Comparison of ENCODE assay signal across 8 cellular contexts in the genomic region with DNA sequence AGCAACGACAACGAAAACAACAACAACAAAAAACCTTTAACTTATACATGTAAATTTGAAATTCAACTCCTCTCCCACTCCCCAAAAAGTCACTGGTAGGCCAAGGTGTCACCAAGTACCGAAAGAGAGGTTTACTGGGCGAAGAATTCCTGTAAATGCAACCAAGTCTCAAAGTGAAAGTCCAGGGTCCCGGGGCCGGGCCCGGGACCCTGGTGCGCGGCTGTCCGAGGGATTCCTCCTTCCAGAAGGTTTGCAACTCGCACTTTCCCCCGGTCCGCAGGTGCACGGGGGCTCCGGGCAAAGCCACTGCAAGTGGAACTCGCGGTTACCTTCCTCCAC. TPM values are rescaled to one million over a fixed set of nuclear protein-coding genes. Genes with fewer than 3 reads are reported as not detected.
DNase-seq lines count a peak whose midpoint lies in the region; ATAC-seq and TF ChIP-seq lines count a peak whose summit lies in the region.

No MANE protein-coding gene starts in this region.

- H3K36me3 ChIP-seq in kidney epithelial cell (ENCODE audit: control insufficient read depth, insufficient read depth, low read length): no peaks in the 10 kb centered on the region
- H3K36me3 ChIP-seq in testis (ENCODE audit: low read depth, missing control alignments): no peaks in the 10 kb centered on the region

- POLR2A ChIA-PET in activated naive CD8-positive, alpha-beta T cell treated with anti-CD3 and anti-CD28 coated beads, Interleukin-2, amount 10 ng/mL, durations not matched to agents 7 days and 5 days (lab: Charles Lee): interaction anchor here (0.6 to 3.1 kb wide), 6 partner anchors 8 to 98 kb away, joined by 3 to 14 read pairs (median 6); no protein-coding TSS in a partner anchor

- H3K27ac Mint-ChIP-seq in activated CD4-positive, alpha-beta T cell treated with anti-CD3 and anti-CD28 coated beads, Interleukin-2, amount 10 ng/mL, durations not matched to agents 24 days and 14 days: peak overlapping the region; percentile 94
- H3K27ac Mint-ChIP-seq in activated naive CD8-positive, alpha-beta T cell treated with anti-CD3 and anti-CD28 coated beads, Interleukin-2, amount 10 ng/mL, durations not matched to agents 7 days and 5 days: peak overlapping the region; percentile 93

- H3K27me3 ChIP-seq in kidney epithelial cell (ENCODE audit: control insufficient read depth, insufficient read depth, low read length) (no peaks in the 10 kb centered on the region), testis (no peaks in the 10 kb centered on the region)

- no peaks in the 10 kb centered on the region for H3K9me3 ChIP-seq in testis

- H3K36me3 Mint-ChIP-seq in activated CD4-positive, alpha-beta T cell treated with anti-CD3 and anti-CD28 coated beads, Interleukin-2, amount 10 ng/mL, durations not matched to agents 24 days and 14 days (ENCODE audit: low read depth): peaks cover 22% of the 10 kb centered on the region
- H3K36me3 Mint-ChIP-seq in activated naive CD8-positive, alpha-beta T cell treated with anti-CD3 and anti-CD28 coated beads, Interleukin-2, amount 10 ng/mL, durations not matched to agents 7 days and 5 days: peaks cover 15% of the 10 kb centered on the region

- intact Hi-C loops in activated CD4-positive, alpha-beta T cell treated with anti-CD3 and anti-CD28 coated beads, Interleukin-2, amount 10 ng/mL, durations not matched to agents 24 days and 14 days (cut with micrococcal nuclease): loop anchor here (2.0 to 10.0 kb wide), 4 partner anchors 25 to 639 kb away; no protein-coding TSS in a partner anchor
- intact Hi-C loops in testis (cut with DNase I; ENCODE audit: low total_unique reads): loop anchor here (10.0 kb wide), 1 partner anchor 101 kb away; no protein-coding TSS in a partner anchor

- peak overlapping the region; percentile 98 for H3K4me3 Mint-ChIP-seq in activated CD4-positive, alpha-beta T cell treated with anti-CD3 and anti-CD28 coated beads, Interleukin-2, amount 10 ng/mL, durations not matched to agents 24 days and 14 days
- peak overlapping the region; percentile 97 for H3K4me3 Mint-ChIP-seq in activated naive CD8-positive, alpha-beta T cell treated with anti-CD3 and anti-CD28 coated beads, Interleukin-2, amount 10 ng/mL, durations not matched to agents 7 days and 5 days

- H3K4me1 ChIP-seq in testis: peaks cover 35% of the 10 kb centered on the region

- no peaks in the 10 kb centered on the region for H3K27me3 Mint-ChIP-seq in activated CD4-positive, alpha-beta T cell treated with anti-CD3 and anti-CD28 coated beads, Interleukin-2, amount 10 ng/mL, durations not matched to agents 24 days and 14 days
- H3K27me3 Mint-ChIP-seq in activated naive CD8-positive, alpha-beta T cell treated with anti-CD3 and anti-CD28 coated beads, Interleukin-2, amount 10 ng/mL, durations not matched to agents 7 days and 5 days: no peaks in the 10 kb centered on the region

- peak overlapping the region; percentile 94 to 96 for H3K27ac ChIP-seq in testis

- no peak for DNase-seq in activated CD4-positive, alpha-beta T cell treated with anti-CD3 and anti-CD28 coated beads, Interleukin-2, amount 10 ng/mL, durations not matched to agents 24 days and 14 days
- no peak for DNase-seq in activated CD4-positive, alpha-beta T cell treated with anti-CD3 and anti-CD28 coated beads, Interleukin-2, amount 50 U/mL, for 4 hours
- DNase-seq in activated naive CD8-positive, alpha-beta T cell treated with anti-CD3 and anti-CD28 coated beads, Interleukin-2, amount 10 ng/mL, durations not matched to agents 7 days and 5 days: no peak
- DNase-seq in kidney epithelial cell (ENCODE audit: low read depth): no peak
- DNase-seq in testis: no peak
- DNase-seq in stimulated activated CD4-positive, alpha-beta T cell treated with anti-CD3 and anti-CD28 coated beads, Interleukin-4, amount 100 ng/mL, for 24 hours: no peak
- DNase-seq in cortex of kidney (lab: John Stamatoyannopoulos, UW): no peak
- DNase-seq in stimulated activated CD8-positive, alpha-beta memory T cell treated with anti-CD3 and anti-CD28 coated beads, Interleukin-4, amount 100 ng/mL, for 48 hours: no peak

- 0 to 1% methylated on average over 7 to 17 of the region's 17 CpGs for WGBS in testis, 2 donors

- peaks cover 51% of the 10 kb centered on the region for H3K4me1 Mint-ChIP-seq in activated CD4-positive, alpha-beta T cell treated with anti-CD3 and anti-CD28 coated beads, Interleukin-2, amount 10 ng/mL, durations not matched to agents 24 days and 14 days
- peaks cover 43% of the 10 kb centered on the region for H3K4me1 Mint-ChIP-seq in activated naive CD8-positive, alpha-beta T cell treated with anti-CD3 and anti-CD28 coated beads, Interleukin-2, amount 10 ng/mL, durations not matched to agents 7 days and 5 days

- no peaks in the 10 kb centered on the region for H3K9me3 Mint-ChIP-seq in activated CD4-positive, alpha-beta T cell treated with anti-CD3 and anti-CD28 coated beads, Interleukin-2, amount 10 ng/mL, durations not matched to agents 24 days and 14 days
- H3K9me3 Mint-ChIP-seq in activated naive CD8-positive, alpha-beta T cell treated with anti-CD3 and anti-CD28 coated beads, Interleukin-2, amount 10 ng/mL, durations not matched to agents 7 days and 5 days: no peaks in the 10 kb centered on the region

- no peak for ATAC-seq in activated naive CD8-positive, alpha-beta T cell treated with anti-CD3 and anti-CD28 coated beads, Interleukin-2, amount 10 ng/mL, durations not matched to agents 7 days and 5 days (ENCODE audit: low read depth)

- TF ChIP-seq CTCF in kidney epithelial cell (IDR thresholded peaks at IDR 0.05; ENCODE audit: insufficient read depth, low read length, poor library complexity, severe bottlenecking) (no peak), testis (IDR thresholded peaks at IDR 0.05) (no peak)

- H3K4me3 ChIP-seq in kidney epithelial cell (ENCODE audit: low read depth, low read length) (peak overlapping the region; percentile 87), testis (peak overlapping the region; percentile 91 to 94)

- TF ChIP-seq POLR2A in testis (IDR thresholded peaks at IDR 0.05): no peak

RNA-seq across cellular contexts. Expression of gene STK24, which starts 1.1 kb away (rescaled TPM):
- total RNA-seq in activated CD4-positive, alpha-beta T cell treated with anti-CD3 and anti-CD28 coated beads, Interleukin-2, amount 10 ng/mL, durations not matched to agents 24 days and 14 days: 127 and 136 TPM in 2 replicates
- total RNA-seq in activated naive CD8-positive, alpha-beta T cell treated with anti-CD3 and anti-CD28 coated beads, Interleukin-2, amount 10 ng/mL, durations not matched to agents 7 days and 5 days: 100 to 1,000 TPM; 140 to 147 TPM
- total RNA-seq in kidney epithelial cell (177 and 190 TPM in 2 replicates), testis (100 to 1,000 TPM; 151 to 172 TPM)
- 97.4 TPM for polyA plus RNA-seq in testis (ENCODE audit: insufficient read depth, low read depth, low replicate concordance)
